In genomic region chr3:66297917-66298316, GRCh38 we compare ENCODE assay signal across 9 cellular contexts.
DNase-seq lines count a peak whose midpoint lies in the region; ATAC-seq and TF ChIP-seq lines count a peak whose summit lies in the region.
"Had no signal": no experiment of that assay in that cellular context is flagged by ENCODE, and none has a peak within 500 bp of the region (broad histone marks: within the 10 kb centered on the region; RNA-seq: fewer than 3 reads in every experiment).

No MANE protein-coding gene starts in this region.

- H3K27me3 Mint-ChIP-seq in CD14-positive monocyte (ENCODE audit: low read depth in 3 of 3) = no peaks in the 10 kb centered on the region

- H3K4me1 ChIP-seq in adipocyte (ENCODE audit: control insufficient read depth, insufficient read depth, low read length) (peaks cover 22% of the 10 kb centered on the region), upper lobe of right lung (peaks cover 17% of the 10 kb centered on the region)

- H3K9me3 ChIP-seq in adipocyte (ENCODE audit: control insufficient read depth, low read length) = no peaks in the 10 kb centered on the region
- no peaks in the 10 kb centered on the region for H3K9me3 ChIP-seq in upper lobe of right lung
- H3K9me3 ChIP-seq: BLaER1 had no signal

- no peak overlapping the region for H3K9ac ChIP-seq in adipocyte (ENCODE audit: low read length)
- H3K9ac ChIP-seq: BLaER1 had no signal

- H3K4me3 ChIP-seq in adipocyte (ENCODE audit: low read length) (peak overlapping the region; percentile 4), upper lobe of right lung (no peak overlapping the region)
- H3K4me3 ChIP-seq: BLaER1 had no signal

- H3K36me3 ChIP-seq in adipocyte (ENCODE audit: control insufficient read depth, insufficient read depth, low read length, severe bottlenecking) = no peaks in the 10 kb centered on the region
- H3K36me3 ChIP-seq in upper lobe of right lung = no peaks in the 10 kb centered on the region
- H3K36me3 ChIP-seq: BLaER1 had no signal

- ATAC-seq in Right ventricle myocardium inferior = peak; percentile 71
- ATAC-seq in upper lobe of right lung = peak; percentile 46

- H3K27me3 ChIP-seq in adipocyte (replicated peaks; ENCODE audit: control insufficient read depth, insufficient read depth, low read length) (no peaks in the 10 kb centered on the region), upper lobe of right lung (no peaks in the 10 kb centered on the region)
- H3K27me3 ChIP-seq: BLaER1 had no signal

- H3K9me3 Mint-ChIP-seq in CD14-positive monocyte = peaks cover 0 to 2% (median 0%) of the 10 kb centered on the region in 7 donors

- no peak overlapping the region for H3K4me3 Mint-ChIP-seq in CD14-positive monocyte

- H3K4me1 Mint-ChIP-seq in CD14-positive monocyte = peaks cover 3% of the 10 kb centered on the region

- TF ChIP-seq CTCF in upper lobe of right lung (IDR thresholded peaks at IDR 0.05) = no peak
- TF ChIP-seq CTCF in CD14-positive monocyte (IDR thresholded peaks at IDR 0.05) = no peak

- H3K27ac ChIP-seq in upper lobe of right lung = no peak overlapping the region
- H3K27ac ChIP-seq: BLaER1 had no signal

- intact Hi-C loops in Right ventricle myocardium inferior (cut with DNase I) = no loop called here
- intact Hi-C loops in cardiac septum (cut with DNase I) = loop anchor here (5.0 kb wide), 1 partner anchor 34 kb away; no protein-coding TSS in a partner anchor
- intact Hi-C loops in upper lobe of right lung (cut with DNase I) = no loop called here
- intact Hi-C loops in CD14-positive monocyte (cut with micrococcal nuclease) = no loop called here

- DNase-seq in Right ventricle myocardium inferior (ENCODE audit: missing footprints) = no peak
- no peak for DNase-seq in cardiac septum (ENCODE audit: low spot score)
- DNase-seq in adipocyte (ENCODE audit: low read depth) = peak; percentile 43
- peak; percentile 96 for DNase-seq in iris pigment epithelial cell (ENCODE audit: low read depth)
- DNase-seq in upper lobe of right lung = no peak
- DNase-seq in NCI-H446 (lab: John Stamatoyannopoulos, UW) = no peak
- DNase-seq in CD14-positive monocyte (ENCODE audit: low spot score) = no peak
- DNase-seq in stimulated activated CD4-positive, alpha-beta T cell treated with anti-CD3 and anti-CD28 coated beads, Interleukin-4, amount 100 ng/mL, for 4 hours = no peak

- H3K27ac Mint-ChIP-seq in CD14-positive monocyte = no peak overlapping the region

- no peaks in the 10 kb centered on the region for H3K36me3 Mint-ChIP-seq in CD14-positive monocyte

Comparison
In these comparisons a context has a peak if more than half of its experiments do, and no peak if none do; other contexts are left out.
1. DNase-seq: peak in adipocyte (single experiment) and iris pigment epithelial cell (single experiment); none in Right ventricle myocardium inferior (single experiment), cardiac septum (single experiment), upper lobe of right lung (single experiment), NCI-H446 (0 of 2), CD14-positive monocyte (single experiment) and stimulated activated CD4-positive, alpha-beta T cell treated with anti-CD3 and anti-CD28 coated beads, Interleukin-4, amount 100 ng/mL, for 4 hours (0 of 2).